ENCODE assay signal across 8 cellular contexts in the genomic region with DNA sequence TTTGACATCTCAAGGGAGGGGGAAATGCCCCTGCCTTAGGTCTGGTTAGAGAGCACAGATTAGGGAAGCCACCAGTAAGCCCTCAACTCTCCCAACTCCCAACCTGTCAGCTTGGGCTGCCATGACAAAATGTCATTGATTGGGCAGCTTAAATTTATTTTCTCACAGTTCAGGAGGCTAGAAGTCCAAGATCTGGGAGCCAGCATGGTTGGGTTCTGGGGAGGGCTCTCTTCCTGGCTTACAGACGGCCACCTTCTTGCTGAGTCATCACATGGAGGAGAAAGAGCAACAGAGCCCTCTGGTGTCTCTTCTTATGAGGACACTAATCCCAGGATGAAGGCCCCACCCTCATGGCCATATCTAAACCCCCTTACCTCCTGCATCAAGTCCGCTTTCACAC. TPM values are rescaled to one million over a fixed set of nuclear protein-coding genes. Genes with fewer than 3 reads are reported as not detected.
DNase-seq lines count a peak whose midpoint lies in the region; ATAC-seq lines count a peak whose summit lies in the region.

No MANE protein-coding gene starts in this region.

- H3K9me3 ChIP-seq in MG63: peaks cover 7% of the 10 kb centered on the region

- DNase-seq in SHP77 (lab: John Stamatoyannopoulos, UW) (peak; percentile 35 to 39), SHP77 treated with DMSO at 0.1 percent for 48 hours (lab: John Stamatoyannopoulos, UW) (no peak), MG63 (peak; percentile 30), fibroblast of the conjunctiva (ENCODE audit: low read depth) (peak; percentile 43)
- peak; percentile 54 to 66 for DNase-seq in activated CD4-positive, alpha-beta T cell treated with anti-CD3 and anti-CD28 coated beads, Interleukin-2, amount 50 U/mL, for 48 hours
- DNase-seq in stimulated activated CD4-positive, alpha-beta T cell treated with anti-CD3 and anti-CD28 coated beads, Interleukin-2, amount 100 ng/mL, for 4 hours (ENCODE audit: low read depth): peak; percentile 50

- ATAC-seq in GM21786 (IDR thresholded peaks at IDR 0.05; ENCODE audit: unreplicated experiment) (no peak), HG02798 (IDR thresholded peaks at IDR 0.05; ENCODE audit: poor library complexity, unreplicated experiment) (no peak)

- peaks cover 6% of the 10 kb centered on the region for H3K36me3 ChIP-seq in MG63

- H3K27me3 ChIP-seq in MG63: no peaks in the 10 kb centered on the region

- no peak overlapping the region for H3K4me3 ChIP-seq in MG63

RNA-seq across cellular contexts. Expression of gene C19orf12, which starts 24.2 kb away (rescaled TPM):
- total RNA-seq in MG63 (2014; rRNA removed; shearing (Covaris generic); ENCODE audit: low replicate concordance): 35.6 and 47.0 TPM in 2 replicates

RNA-seq across cellular contexts. Expression of gene PLEKHF1, which starts 25.6 kb away (rescaled TPM):
- 22.2 and 37.5 TPM in 2 replicates for total RNA-seq in MG63 (2014; rRNA removed; shearing (Covaris generic); ENCODE audit: low replicate concordance)
